In the genomic region with DNA sequence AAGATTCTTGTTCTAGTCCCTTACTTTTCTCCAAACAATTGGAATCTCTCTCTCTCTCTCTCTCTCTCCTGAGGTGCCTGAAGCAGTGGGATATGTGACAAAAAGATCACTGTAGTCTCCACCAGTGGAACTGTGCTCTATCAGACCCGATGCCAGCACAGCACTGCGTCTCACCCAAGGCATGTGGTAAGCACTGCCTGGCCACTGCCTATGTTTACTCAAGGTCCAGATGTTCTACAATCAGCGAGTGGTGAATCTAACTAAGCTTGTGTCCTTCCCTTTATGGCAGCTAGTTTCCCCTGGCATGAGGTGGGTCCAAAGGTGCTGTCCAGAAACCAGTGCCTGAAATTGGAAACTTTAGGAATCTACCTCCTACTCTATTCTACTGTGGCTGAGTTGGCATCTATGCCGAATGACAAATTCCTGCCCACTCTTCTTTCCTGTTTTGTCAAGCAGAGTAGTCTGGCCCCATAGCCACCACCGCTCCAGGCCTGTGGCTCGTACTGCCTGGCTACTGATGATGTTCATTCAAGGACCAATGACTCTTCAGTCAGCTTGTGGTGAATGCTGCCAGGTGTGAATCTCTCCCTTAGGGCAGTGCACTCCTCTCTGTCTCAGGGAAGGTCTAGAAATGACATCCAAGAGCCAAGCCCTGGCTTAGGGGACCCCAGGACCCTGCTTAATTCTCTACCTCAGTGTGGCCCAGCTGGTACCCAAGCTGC, we compare ENCODE assay signal across 9 cellular contexts.
"Had no signal": no experiment of that assay in that cellular context is flagged by ENCODE, and none has a peak within 500 bp of the region (broad histone marks: within the 10 kb centered on the region; RNA-seq: fewer than 3 reads in every experiment).

No MANE protein-coding gene starts in this region.

- H3K4me3 ChIP-seq: GM23248, K562 had no signal

- H2AFZ ChIP-seq: GM23248 had no signal

- FAIRE-seq: H54, K562 had no signal

- H3K27ac ChIP-seq: GM23248, HL-60 had no signal

- H3K9ac ChIP-seq: GM23248 had no signal

- DNase-seq: GM23248, GOT3, H9, HCEC 1CT, IMR-90, KG1 had no signal

- ATAC-seq: K562 had no signal
